Comparison of ENCODE assay signal across 26 cellular contexts in genomic region chr11:66600924-66601233, GRCh38. TPM values are rescaled to one million over a fixed set of nuclear protein-coding genes. Genes with fewer than 3 reads are reported as not detected.
A peak's percentile ranks its signal among the peaks of the same experiment; 100 is the strongest.
DNase-seq lines count a peak whose midpoint lies in the region; ATAC-seq and TF ChIP-seq lines count a peak whose summit lies in the region.
"Had no signal": no experiment of that assay in that cellular context is flagged by ENCODE, and none has a peak within 500 bp of the region (broad histone marks: within the 10 kb centered on the region; RNA-seq: fewer than 3 reads in every experiment).

No MANE protein-coding gene starts in this region.

- H3K9me3 ChIP-seq in right cardiac atrium (ENCODE audit: control insufficient read depth, low read length) (no peaks in the 10 kb centered on the region), right lobe of liver (no peaks in the 10 kb centered on the region), tibial artery (no peaks in the 10 kb centered on the region)
- H3K9me3 ChIP-seq: A549, Caco-2, spleen, vagina had no signal

- H3K27ac ChIP-seq in right cardiac atrium (ENCODE audit: low read length), result peak overlapping the region; percentile 49
- peak overlapping the region in 2 of 3 donors; percentile 69 to 89 for H3K27ac ChIP-seq in right lobe of liver
- H3K27ac ChIP-seq in tibial artery, result peak overlapping the region; percentile 12 to 65
- H3K27ac ChIP-seq: A549, spleen, vagina had no signal

- H3K4me3 ChIP-seq in right cardiac atrium (ENCODE audit: low read length) (no peak overlapping the region), right lobe of liver (no peak overlapping the region), tibial artery (no peak overlapping the region), foreskin fibroblast (ENCODE audit: low read depth in 1 of 2, low read length in 2 of 2) (no peak overlapping the region)
- H3K4me3 ChIP-seq: A549, spleen, vagina had no signal

- TF ChIP-seq POLR2A in right lobe of liver (IDR thresholded peaks at IDR 0.05), result no peak

- intact Hi-C loops in right cardiac atrium (cut with DNase I) (no loop called here), Right ventricle myocardium inferior (cut with DNase I) (no loop called here), right lobe of liver (cut with DNase I) (no loop called here), tibial artery (cut with DNase I; ENCODE audit: low total_unique reads) (no loop called here), left colon (cut with DNase I, micrococcal nuclease) (no loop called here)

- DNase-seq in right cardiac atrium (no peak), Right ventricle myocardium inferior (ENCODE audit: missing footprints) (no peak), right lobe of liver (no peak), tibial artery (no peak), left colon (no peak), foreskin fibroblast (no peak)
- DNase-seq: activated CD4-positive, alpha-beta T cell treated with anti-CD3 and anti-CD28 coated beads, Interleukin-2, amount 50 U/mL, for 48 hours; activated CD8-positive, alpha-beta memory T cell treated with anti-CD3 and anti-CD28 coated beads, Interleukin-2, amount 50 U/mL, for 48 hours; Caco-2; central memory CD4-positive, alpha-beta T cell; DMS79 treated with DMSO at 0.1 percent for 48 hours; head of caudate nucleus; kidney glomerular epithelial cell; mesendoderm; MM.1S; NCI-H1436; NCI-H446 treated with DMSO at 0.1 percent for 48 hours; occipital lobe; spleen; stimulated activated CD4-positive, alpha-beta T cell treated with anti-CD3 and anti-CD28 coated beads, Interleukin-2, amount 100 ng/mL, for 48 hours; stimulated activated naive B cell treated with anti-CD40 and anti-IgM and Interleukin-4, amounts not matched to agents 10 μg/mL and 1 μg/mL and 100 μg/mL, for 72 hours; T-cell had no signal

- WGBS in right cardiac atrium, result 79% methylated on average over 4 of the region's 4 CpGs
- 23% methylated on average over 3 of the region's 4 CpGs for WGBS in right lobe of liver (ENCODE audit: insufficient coverage, low coverage, low lambda C conversion rate, missing lambda C conversion rate)

- peak in 1 of 2 donors; percentile 7 for ATAC-seq in right cardiac atrium
- no peak for ATAC-seq in Right ventricle myocardium inferior
- ATAC-seq in right lobe of liver, result peak; percentile 22 to 42 (median 31)
- ATAC-seq in left colon, result no peak
- ATAC-seq: A549; activated T-helper 17 cell treated with anti-CD3 and anti-CD28 coated beads, Interleukin-2, amount 50 U/mL, for 72 hours; stimulated activated naive B cell treated with anti-CD40 and anti-IgM and Interleukin-4, amounts not matched to agents 10 μg/mL and 1 μg/mL and 100 μg/mL, for 72 hours; T-cell had no signal

- H3K27me3 ChIP-seq in right cardiac atrium (ENCODE audit: control insufficient read depth, insufficient read depth) (no peaks in the 10 kb centered on the region), right lobe of liver (no peaks in the 10 kb centered on the region), tibial artery (no peaks in the 10 kb centered on the region)
- H3K27me3 ChIP-seq: spleen, vagina had no signal

- TF ChIP-seq CTCF in right lobe of liver (IDR thresholded peaks at IDR 0.05) (no peak), tibial artery (IDR thresholded peaks at IDR 0.05) (no peak), foreskin fibroblast (IDR thresholded peaks at IDR 0.05; ENCODE audit: low read depth, low read length) (no peak)

- H3K36me3 ChIP-seq in right lobe of liver (peaks cover 0 to 10% (median under 1%) of the 10 kb centered on the region in 4 donors), tibial artery (peaks cover 0 to 44% (median 18%) of the 10 kb centered on the region in 3 donors)

- H3K4me1 ChIP-seq in right cardiac atrium (ENCODE audit: control insufficient read depth, insufficient read depth, low read length), result no peaks in the 10 kb centered on the region
- peaks cover 0 to 63% (median 25%) of the 10 kb centered on the region in 4 donors for H3K4me1 ChIP-seq in right lobe of liver
- peaks cover 0 to 27% (median 17%) of the 10 kb centered on the region in 4 donors for H3K4me1 ChIP-seq in tibial artery
- H3K4me1 ChIP-seq: Caco-2, vagina had no signal

RNA-seq across cellular contexts. Expression of gene CCS, which starts 7.9 kb away (rescaled TPM):
- total RNA-seq in right cardiac atrium (10 to 100 TPM; 30.3 to 40.2 (median 34.2) TPM), Right ventricle myocardium inferior (23.5 TPM), right lobe of liver (10 to 100 TPM; 22.6 to 54.2 (median 34.3) TPM), left colon (10 to 100 TPM; 38.5 to 38.6 TPM)
- 45.8 TPM for polyA plus RNA-seq in right cardiac atrium

RNA-seq across cellular contexts. Expression of gene CCDC87, which starts 8.0 kb away (rescaled TPM):
- under 1 TPM; 0.53 to 0.99 (median 0.68) TPM for total RNA-seq in right cardiac atrium
- polyA plus RNA-seq in right cardiac atrium, result 0.43 TPM
- total RNA-seq in Right ventricle myocardium inferior, result 0.27 TPM
- under 1 TPM in 5 of 6 experiments, not detected in 1; 0.07 to 0.37 (median 0.12) TPM for total RNA-seq in right lobe of liver
- under 1 TPM; 0.22 to 0.46 TPM for total RNA-seq in left colon

RNA-seq across cellular contexts. Expression of gene RBM14, which starts 15.6 kb away (rescaled TPM):
- total RNA-seq in right cardiac atrium (10 to 100 TPM; 30.8 to 45.6 (median 33.6) TPM), Right ventricle myocardium inferior (30.1 TPM), right lobe of liver (10 to 100 TPM; 25.1 to 63.7 (median 27.4) TPM), left colon (10 to 100 TPM; 45.3 to 48.9 TPM)
- 28.1 TPM for polyA plus RNA-seq in right cardiac atrium

RNA-seq across cellular contexts. Expression of gene CTSF, which starts 32.5 kb away (rescaled TPM):
- total RNA-seq in right cardiac atrium (100 to 1,000 TPM in 2 of 4 donors, 10 to 100 TPM in 2; 85.5 to 136 (median 95.2) TPM), Right ventricle myocardium inferior (51.0 TPM), right lobe of liver (10 to 100 TPM; 35.3 to 54.4 (median 44.7) TPM), left colon (10 to 100 TPM in 1 of 2 donors, 1 to 10 TPM in 1; 5.6 to 20.4 TPM)
- 56.0 TPM for polyA plus RNA-seq in right cardiac atrium
- total RNA-seq: Caco-2, HT-29 had no signal

RNA-seq across cellular contexts. Expression of gene RBM4, which starts 37.6 kb away (rescaled TPM):
- total RNA-seq in right cardiac atrium, result 10 to 100 TPM; 66.9 to 77.9 (median 68.3) TPM
- polyA plus RNA-seq in right cardiac atrium, result 63.3 TPM
- total RNA-seq in Right ventricle myocardium inferior, result 72.1 TPM
- 10 to 100 TPM; 40.3 to 57.0 (median 48.4) TPM for total RNA-seq in right lobe of liver
- 10 to 100 TPM; 90.7 to 92.9 TPM for total RNA-seq in left colon

Comparison
In these comparisons a context has a peak if more than half of its experiments do, and no peak if none do; other contexts are left out.
1. ATAC-seq: peak in right lobe of liver (4 of 4); none in Right ventricle myocardium inferior (single experiment) and left colon (single experiment).
2. Peak in every context shown above with its lines, with median percentiles within 50 percentile points of each other: H3K27ac ChIP-seq.